11 cellular contexts compared by ENCODE assay signal in the genomic region with DNA sequence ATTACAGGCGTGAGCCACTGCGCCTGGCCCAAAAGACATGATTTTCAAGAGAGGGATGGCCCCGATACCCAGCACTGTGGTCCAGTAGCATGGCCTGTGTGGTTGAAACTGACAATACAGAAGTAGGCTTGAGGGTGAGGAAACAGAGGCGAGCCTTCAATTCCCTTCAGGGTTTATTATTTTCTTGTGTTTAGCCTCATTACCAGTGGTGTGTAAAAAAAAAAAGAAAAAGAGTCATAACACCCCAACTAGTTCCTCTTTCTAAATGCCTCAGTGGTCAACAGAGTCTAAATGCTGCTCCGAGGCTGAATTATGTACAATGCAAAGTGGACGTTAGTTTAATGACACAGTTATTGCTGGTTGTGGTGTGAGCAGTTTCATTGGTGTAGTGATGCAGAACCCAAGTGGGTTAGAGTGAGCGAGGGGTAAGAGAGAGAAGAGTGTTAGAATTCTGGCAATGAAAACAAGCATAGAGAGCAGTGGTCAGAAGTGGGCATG. TPM values are rescaled to one million over a fixed set of nuclear protein-coding genes. Genes with fewer than 3 reads are reported as not detected.
A peak's percentile ranks its signal among the peaks of the same experiment; 100 is the strongest.
DNase-seq lines count a peak whose midpoint lies in the region; ATAC-seq and TF ChIP-seq lines count a peak whose summit lies in the region.
"Had no signal": no experiment of that assay in that cellular context is flagged by ENCODE, and none has a peak within 500 bp of the region (broad histone marks: within the 10 kb centered on the region; RNA-seq: fewer than 3 reads in every experiment).

No MANE protein-coding gene starts in this region.

- peak; percentile 20 to 32 for ATAC-seq in activated CD4-positive, CD25-positive, alpha-beta regulatory T cell treated with anti-CD3 and anti-CD28 coated beads, Interleukin-2, amount 50 U/mL, for 24 hours
- peak; percentile 97 for ATAC-seq in HG02852 (IDR thresholded peaks at IDR 0.05; ENCODE audit: unreplicated experiment)
- ATAC-seq in stimulated activated memory B cell treated with anti-CD40 and anti-IgM and Interleukin-4, amounts not matched to agents 10 μg/mL and 1 μg/mL and 100 μg/mL, for 72 hours: peak; percentile 99
- ATAC-seq in omental fat pad (ENCODE audit: low FRiP score): no peak

- TF ChIP-seq POLR2A in NB4 (IDR thresholded peaks at IDR 0.05; ENCODE audit: extremely low read depth, insufficient read length): no peak

- no peaks in the 10 kb centered on the region for H3K9me3 Mint-ChIP-seq in stimulated activated memory B cell treated with anti-CD40 and anti-IgM and Interleukin-4, amounts not matched to agents 10 μg/mL and 1 μg/mL and 100 μg/mL, for 72 hours

- no peak for DNase-seq in activated CD4-positive, CD25-positive, alpha-beta regulatory T cell (lab: John Stamatoyannopoulos, UW)
- DNase-seq in NB4 (ENCODE audit: low read depth) (peak; percentile 83), ACHN (no peak), omental fat pad (ENCODE audit: low spot score) (no peak), GF-D8 (lab: John Stamatoyannopoulos, UW) (no peak)
- DNase-seq: left cardiac atrium; NCI-H524 treated with DMSO at 0.1 percent for 48 hours; stimulated activated CD4-positive, alpha-beta T cell treated with anti-CD3 and anti-CD28 coated beads, Interleukin-4, amount 100 ng/mL, for 1 hour had no signal

- TF ChIP-seq CTCF in NB4 (IDR thresholded peaks at IDR 0.05; ENCODE audit: low read depth, low read length) (no peak), omental fat pad (IDR thresholded peaks at IDR 0.05) (no peak)

- H3K27me3 Mint-ChIP-seq in stimulated activated memory B cell treated with anti-CD40 and anti-IgM and Interleukin-4, amounts not matched to agents 10 μg/mL and 1 μg/mL and 100 μg/mL, for 72 hours: peaks cover 8% of the 10 kb centered on the region

- H3K4me3 ChIP-seq in NB4 (ENCODE audit: low read depth, low read length): peak overlapping the region; percentile 39

- H3K27ac Mint-ChIP-seq in stimulated activated memory B cell treated with anti-CD40 and anti-IgM and Interleukin-4, amounts not matched to agents 10 μg/mL and 1 μg/mL and 100 μg/mL, for 72 hours: no peak overlapping the region

- peaks cover 8% of the 10 kb centered on the region for H3K36me3 Mint-ChIP-seq in stimulated activated memory B cell treated with anti-CD40 and anti-IgM and Interleukin-4, amounts not matched to agents 10 μg/mL and 1 μg/mL and 100 μg/mL, for 72 hours

- H3K4me1 Mint-ChIP-seq in stimulated activated memory B cell treated with anti-CD40 and anti-IgM and Interleukin-4, amounts not matched to agents 10 μg/mL and 1 μg/mL and 100 μg/mL, for 72 hours: peaks cover 6% of the 10 kb centered on the region

- in situ Hi-C loops in ACHN (cut with HindIII; ENCODE audit: low pct_ligation_motif_present, low pct_unique_long_range_greater_than_20kb, low sequenced_read_pairs): no loop called here

- no peak overlapping the region for H3K4me3 Mint-ChIP-seq in stimulated activated memory B cell treated with anti-CD40 and anti-IgM and Interleukin-4, amounts not matched to agents 10 μg/mL and 1 μg/mL and 100 μg/mL, for 72 hours

RNA-seq across cellular contexts. Expression of a gene that starts 58.8 kb away (rescaled TPM):
- total RNA-seq in omental fat pad: 10 to 100 TPM in 3 of 4 donors, 1 to 10 TPM in 1; 8.9 to 27.5 (median 11.6) TPM
